ENCODE assay signal across 15 cellular contexts in genomic region chr11:10824888-10825287, GRCh38. TPM values are rescaled to one million over a fixed set of nuclear protein-coding genes. Genes with fewer than 3 reads are reported as not detected.
DNase-seq lines count a peak whose midpoint lies in the region; ATAC-seq and TF ChIP-seq lines count a peak whose summit lies in the region.
"Had no signal": no experiment of that assay in that cellular context is flagged by ENCODE, and none has a peak within 500 bp of the region (broad histone marks: within the 10 kb centered on the region; RNA-seq: fewer than 3 reads in every experiment).

No MANE protein-coding gene starts in this region.

- H3K4me1 Mint-ChIP-seq in T-cell = peaks cover 8 to 23% (median 10%) of the 10 kb centered on the region in 3 donors
- H3K4me1 Mint-ChIP-seq in activated CD4-positive, alpha-beta memory T cell treated with anti-CD3 and anti-CD28 coated beads, Interleukin-2, amount 10 ng/mL, durations not matched to agents 7 days and 5 days = peaks cover 2% of the 10 kb centered on the region
- peaks cover 11% of the 10 kb centered on the region for H3K4me1 Mint-ChIP-seq in activated naive CD4-positive, alpha-beta T cell treated with anti-CD3 and anti-CD28 coated beads, Interleukin-2, amount 10 ng/mL, durations not matched to agents 7 days and 5 days

- no peak for TF ChIP-seq CTCF in DND-41 (IDR thresholded peaks at IDR 0.05; ENCODE audit: borderline replicate concordance, extremely low read depth, low read length, poor library complexity, severe bottlenecking)

- no peaks in the 10 kb centered on the region for H3K27me3 Mint-ChIP-seq in T-cell
- no peaks in the 10 kb centered on the region for H3K27me3 Mint-ChIP-seq in activated CD4-positive, alpha-beta memory T cell treated with anti-CD3 and anti-CD28 coated beads, Interleukin-2, amount 10 ng/mL, durations not matched to agents 7 days and 5 days
- H3K27me3 Mint-ChIP-seq in activated naive CD4-positive, alpha-beta T cell treated with anti-CD3 and anti-CD28 coated beads, Interleukin-2, amount 10 ng/mL, durations not matched to agents 7 days and 5 days = no peaks in the 10 kb centered on the region
- H3K27me3 Mint-ChIP-seq: type B pancreatic cell had no signal

- POLR2A ChIA-PET in T-cell (lab: Charles Lee) = interaction anchor here (0.5 kb wide), 2 partner anchors 23 to 50 kb away, joined by 3 to 4 read pairs; no protein-coding TSS in a partner anchor
- POLR2A ChIA-PET in activated CD4-positive, alpha-beta memory T cell treated with anti-CD3 and anti-CD28 coated beads, Interleukin-2, amount 10 ng/mL, durations not matched to agents 7 days and 5 days (lab: Charles Lee) = interaction anchor here (3.6 kb wide), 1 partner anchor 16 kb away, joined by 18 read pairs; the partner anchor contains the start of gene EIF4G2

- H3K27me3 ChIP-seq in DND-41 (ENCODE audit: insufficient read depth, low read length, poor library complexity) = no peaks in the 10 kb centered on the region
- H3K27me3 ChIP-seq: dorsolateral prefrontal cortex, SJCRH30 had no signal

- H3K27ac ChIP-seq in DND-41 (ENCODE audit: low read length) = no peak overlapping the region
- H3K27ac ChIP-seq: dorsolateral prefrontal cortex, SJCRH30 had no signal

- H3K4me3 ChIP-seq in DND-41 (ENCODE audit: low read depth in 1 of 2, low read length in 2 of 2) = no peak overlapping the region
- H3K4me3 ChIP-seq: dorsolateral prefrontal cortex, SJCRH30 had no signal

- H3K9me3 Mint-ChIP-seq in T-cell = no peaks in the 10 kb centered on the region
- H3K9me3 Mint-ChIP-seq in activated CD4-positive, alpha-beta memory T cell treated with anti-CD3 and anti-CD28 coated beads, Interleukin-2, amount 10 ng/mL, durations not matched to agents 7 days and 5 days = no peaks in the 10 kb centered on the region
- no peaks in the 10 kb centered on the region for H3K9me3 Mint-ChIP-seq in activated naive CD4-positive, alpha-beta T cell treated with anti-CD3 and anti-CD28 coated beads, Interleukin-2, amount 10 ng/mL, durations not matched to agents 7 days and 5 days
- H3K9me3 Mint-ChIP-seq: type B pancreatic cell had no signal

- H3K79me2 ChIP-seq in DND-41 (ENCODE audit: insufficient read depth, low read length) = no peaks in the 10 kb centered on the region

- peak overlapping the region; percentile 66; the same call in 1 of the 2 replicates for H2AFZ ChIP-seq in DND-41 (ENCODE audit: low read depth, low read length)

- H3K4me3 Mint-ChIP-seq in T-cell = no peak overlapping the region
- no peak overlapping the region for H3K4me3 Mint-ChIP-seq in activated CD4-positive, alpha-beta memory T cell treated with anti-CD3 and anti-CD28 coated beads, Interleukin-2, amount 10 ng/mL, durations not matched to agents 7 days and 5 days
- no peak overlapping the region for H3K4me3 Mint-ChIP-seq in activated naive CD4-positive, alpha-beta T cell treated with anti-CD3 and anti-CD28 coated beads, Interleukin-2, amount 10 ng/mL, durations not matched to agents 7 days and 5 days
- H3K4me3 Mint-ChIP-seq: activated CD8-positive, alpha-beta T cell treated with anti-CD3 and anti-CD28 coated beads, Interleukin-2, amount 10 ng/mL, durations not matched to agents 7 days and 5 days; type B pancreatic cell had no signal

- ATAC-seq in DND-41 (ENCODE audit: insufficient read depth, low read depth) (no peak), GM21367 (IDR thresholded peaks at IDR 0.05; ENCODE audit: unreplicated experiment) (peak; percentile 67), HG03432 (IDR thresholded peaks at IDR 0.05; ENCODE audit: unreplicated experiment) (peak; percentile 76), T-cell (replicated peaks in 1 of 4) (peak; percentile 43 to 56 (median 54)), HG03280 (IDR thresholded peaks at IDR 0.05; ENCODE audit: unreplicated experiment) (no peak), HG03196 (IDR thresholded peaks at IDR 0.05; ENCODE audit: unreplicated experiment) (no peak)
- ATAC-seq: activated CD8-positive, alpha-beta T cell treated with anti-CD3 and anti-CD28 coated beads, Interleukin-2, amount 10 ng/mL, durations not matched to agents 7 days and 5 days; HCT116 had no signal

- H3K9ac ChIP-seq in DND-41 (ENCODE audit: low read depth, low read length) = no peak overlapping the region

- H3K36me3 Mint-ChIP-seq in T-cell = peaks cover 14% of the 10 kb centered on the region
- peaks cover 5% of the 10 kb centered on the region for H3K36me3 Mint-ChIP-seq in activated CD4-positive, alpha-beta memory T cell treated with anti-CD3 and anti-CD28 coated beads, Interleukin-2, amount 10 ng/mL, durations not matched to agents 7 days and 5 days (ENCODE audit: low read depth)
- H3K36me3 Mint-ChIP-seq in activated naive CD4-positive, alpha-beta T cell treated with anti-CD3 and anti-CD28 coated beads, Interleukin-2, amount 10 ng/mL, durations not matched to agents 7 days and 5 days = no peaks in the 10 kb centered on the region

- no peaks in the 10 kb centered on the region for H3K36me3 ChIP-seq in DND-41 (ENCODE audit: insufficient read depth, low read length)
- H3K36me3 ChIP-seq: SJCRH30 had no signal

- H3K27ac Mint-ChIP-seq in T-cell = peak overlapping the region in 1 of 2 donors; percentile 30
- no peak overlapping the region for H3K27ac Mint-ChIP-seq in activated CD4-positive, alpha-beta memory T cell treated with anti-CD3 and anti-CD28 coated beads, Interleukin-2, amount 10 ng/mL, durations not matched to agents 7 days and 5 days
- H3K27ac Mint-ChIP-seq in activated naive CD4-positive, alpha-beta T cell treated with anti-CD3 and anti-CD28 coated beads, Interleukin-2, amount 10 ng/mL, durations not matched to agents 7 days and 5 days = no peak overlapping the region
- H3K27ac Mint-ChIP-seq: activated CD8-positive, alpha-beta T cell treated with anti-CD3 and anti-CD28 coated beads, Interleukin-2, amount 10 ng/mL, durations not matched to agents 7 days and 5 days; type B pancreatic cell had no signal

- no peak for DNase-seq in DND-41
- DNase-seq in T-cell = peak in 1 of 34 experiments; percentile 3
- no peak for DNase-seq in activated CD4-positive, alpha-beta memory T cell treated with anti-CD3 and anti-CD28 coated beads, Interleukin-2, amount 10 ng/mL, durations not matched to agents 7 days and 5 days
- DNase-seq in activated naive CD4-positive, alpha-beta T cell treated with anti-CD3 and anti-CD28 coated beads, Interleukin-2, amount 10 ng/mL, durations not matched to agents 7 days and 5 days = no peak
- DNase-seq: activated CD8-positive, alpha-beta T cell treated with anti-CD3 and anti-CD28 coated beads, Interleukin-2, amount 10 ng/mL, durations not matched to agents 7 days and 5 days; amniotic stem cell; dorsolateral prefrontal cortex; NCI-H226; SJCRH30 had no signal

- H3K4me1 ChIP-seq in DND-41 (ENCODE audit: insufficient read depth, low read length) = no peaks in the 10 kb centered on the region
- H3K4me1 ChIP-seq: SJCRH30 had no signal

- CTCF ChIA-PET in T-cell (lab: Charles Lee) = no interaction called here
- CTCF ChIA-PET in activated CD4-positive, alpha-beta memory T cell treated with anti-CD3 and anti-CD28 coated beads, Interleukin-2, amount 10 ng/mL, durations not matched to agents 7 days and 5 days (lab: Charles Lee) = interaction anchor here (0.8 kb wide), 1 partner anchor 54 kb away, joined by 3 read pairs; no protein-coding TSS in a partner anchor
- CTCF ChIA-PET in activated naive CD4-positive, alpha-beta T cell treated with anti-CD3 and anti-CD28 coated beads, Interleukin-2, amount 10 ng/mL, durations not matched to agents 7 days and 5 days (lab: Charles Lee) = no interaction called here

- H4K20me1 ChIP-seq in DND-41 (ENCODE audit: insufficient read depth, low read length) = no peaks in the 10 kb centered on the region

- H3K9me3 ChIP-seq in DND-41 (ENCODE audit: insufficient read depth, low read length, severe bottlenecking) = no peaks in the 10 kb centered on the region
- H3K9me3 ChIP-seq: SJCRH30 had no signal

- no peak overlapping the region for H3K4me2 ChIP-seq in DND-41 (ENCODE audit: insufficient read depth, low read length)

RNA-seq across cellular contexts. Expression of gene EIF4G2, which starts 16.2 kb away (rescaled TPM):
- total RNA-seq in T-cell = 1,000 to 10,000 TPM in 1 of 5 donors, 100 to 1,000 TPM in 4; 575 to 1,022 (median 643) TPM
- total RNA-seq in activated CD4-positive, alpha-beta memory T cell treated with anti-CD3 and anti-CD28 coated beads, Interleukin-2, amount 10 ng/mL, durations not matched to agents 7 days and 5 days = 100 to 1,000 TPM; 548 to 594 TPM

RNA-seq across cellular contexts. Expression of gene ZBED5, which starts 33.0 kb away (rescaled TPM):
- total RNA-seq in T-cell = 100 to 1,000 TPM in 3 of 5 donors, 10 to 100 TPM in 2; 70.1 to 112 (median 106) TPM
- 10 to 100 TPM; 44.2 to 45.6 TPM for total RNA-seq in activated CD4-positive, alpha-beta memory T cell treated with anti-CD3 and anti-CD28 coated beads, Interleukin-2, amount 10 ng/mL, durations not matched to agents 7 days and 5 days

Comparison
In these comparisons a context has a peak if more than half of its experiments do, and no peak if none do; other contexts are left out.
1. ATAC-seq: peak in GM21367 (single experiment), HG03432 (single experiment) and T-cell (4 of 4); none in DND-41 (single experiment), HG03280 (single experiment) and HG03196 (single experiment).